ENCODE assay signal across 1 cellular context in the genomic region with DNA sequence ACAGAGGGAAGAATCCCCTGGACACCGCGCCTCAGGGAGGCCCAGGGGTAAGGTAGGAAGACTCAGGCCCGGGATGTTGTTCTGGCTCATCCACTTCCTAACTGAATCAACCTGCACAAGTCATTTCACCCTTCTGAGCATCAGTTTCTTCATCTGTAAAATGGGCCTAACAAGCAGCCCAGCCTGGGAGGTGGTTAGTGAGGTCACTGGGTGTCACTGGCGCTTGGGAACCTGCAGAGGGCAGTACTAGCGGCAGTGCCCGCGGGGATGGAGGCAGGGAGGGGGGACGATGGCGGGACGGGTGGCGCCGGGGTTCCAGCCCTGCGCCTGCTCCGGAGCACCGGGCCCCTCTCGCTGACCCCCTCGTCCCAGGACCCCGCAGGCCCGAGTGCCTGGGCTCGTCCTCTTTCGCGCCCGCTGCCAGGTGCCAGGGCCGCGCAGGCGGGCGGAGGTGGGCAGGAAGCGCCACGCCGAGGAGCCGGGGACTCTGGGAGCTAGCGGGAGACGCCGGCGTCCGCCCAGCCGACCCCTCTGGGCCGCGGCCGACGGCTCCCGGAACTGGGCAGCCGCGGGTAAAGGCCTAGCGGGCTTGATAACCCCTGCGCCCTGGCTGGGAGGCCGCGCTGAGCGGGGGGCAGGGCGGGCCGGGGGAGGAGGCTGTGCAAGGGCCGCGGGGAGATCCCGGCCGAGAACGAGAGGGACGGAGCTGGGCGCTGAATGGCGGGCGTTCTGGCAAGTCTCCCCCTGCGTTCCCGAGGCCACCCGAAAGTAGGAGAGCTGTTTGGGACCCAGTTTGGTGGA.
A peak's percentile ranks its signal among the peaks of the same experiment; 100 is the strongest.
TF ChIP-seq lines count a peak whose summit lies in the region.

A gene with protein sequence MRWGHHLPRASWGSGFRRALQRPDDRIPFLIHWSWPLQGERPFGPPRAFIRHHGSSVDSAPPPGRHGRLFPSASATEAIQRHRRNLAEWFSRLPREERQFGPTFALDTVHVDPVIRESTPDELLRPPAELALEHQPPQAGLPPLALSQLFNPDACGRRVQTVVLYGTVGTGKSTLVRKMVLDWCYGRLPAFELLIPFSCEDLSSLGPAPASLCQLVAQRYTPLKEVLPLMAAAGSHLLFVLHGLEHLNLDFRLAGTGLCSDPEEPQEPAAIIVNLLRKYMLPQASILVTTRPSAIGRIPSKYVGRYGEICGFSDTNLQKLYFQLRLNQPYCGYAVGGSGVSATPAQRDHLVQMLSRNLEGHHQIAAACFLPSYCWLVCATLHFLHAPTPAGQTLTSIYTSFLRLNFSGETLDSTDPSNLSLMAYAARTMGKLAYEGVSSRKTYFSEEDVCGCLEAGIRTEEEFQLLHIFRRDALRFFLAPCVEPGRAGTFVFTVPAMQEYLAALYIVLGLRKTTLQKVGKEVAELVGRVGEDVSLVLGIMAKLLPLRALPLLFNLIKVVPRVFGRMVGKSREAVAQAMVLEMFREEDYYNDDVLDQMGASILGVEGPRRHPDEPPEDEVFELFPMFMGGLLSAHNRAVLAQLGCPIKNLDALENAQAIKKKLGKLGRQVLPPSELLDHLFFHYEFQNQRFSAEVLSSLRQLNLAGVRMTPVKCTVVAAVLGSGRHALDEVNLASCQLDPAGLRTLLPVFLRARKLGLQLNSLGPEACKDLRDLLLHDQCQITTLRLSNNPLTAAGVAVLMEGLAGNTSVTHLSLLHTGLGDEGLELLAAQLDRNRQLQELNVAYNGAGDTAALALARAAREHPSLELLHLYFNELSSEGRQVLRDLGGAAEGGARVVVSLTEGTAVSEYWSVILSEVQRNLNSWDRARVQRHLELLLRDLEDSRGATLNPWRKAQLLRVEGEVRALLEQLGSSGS (plus strand): TSS at position 255 of the 801 bp plus-strand sequence. CDS start 2,679 bp downstream, outside the sequence.

TF ChIP-seq in WTC11, 78 proteins besides CTCF, POLR2A, EP300 and RAD21 (continued from another document):
- TF ChIP-seq, protein P1, sequence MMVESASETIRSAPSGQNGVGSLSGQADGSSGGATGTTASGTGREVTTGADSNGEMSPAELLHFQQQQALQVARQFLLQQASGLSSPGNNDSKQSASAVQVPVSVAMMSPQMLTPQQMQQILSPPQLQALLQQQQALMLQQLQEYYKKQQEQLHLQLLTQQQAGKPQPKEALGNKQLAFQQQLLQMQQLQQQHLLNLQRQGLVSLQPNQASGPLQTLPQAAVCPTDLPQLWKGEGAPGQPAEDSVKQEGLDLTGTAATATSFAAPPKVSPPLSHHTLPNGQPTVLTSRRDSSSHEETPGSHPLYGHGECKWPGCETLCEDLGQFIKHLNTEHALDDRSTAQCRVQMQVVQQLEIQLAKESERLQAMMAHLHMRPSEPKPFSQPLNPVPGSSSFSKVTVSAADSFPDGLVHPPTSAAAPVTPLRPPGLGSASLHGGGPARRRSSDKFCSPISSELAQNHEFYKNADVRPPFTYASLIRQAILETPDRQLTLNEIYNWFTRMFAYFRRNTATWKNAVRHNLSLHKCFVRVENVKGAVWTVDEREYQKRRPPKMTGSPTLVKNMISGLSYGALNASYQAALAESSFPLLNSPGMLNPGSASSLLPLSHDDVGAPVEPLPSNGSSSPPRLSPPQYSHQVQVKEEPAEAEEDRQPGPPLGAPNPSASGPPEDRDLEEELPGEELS (CRISPR knock-in tag; IDR thresholded peaks at IDR 0.05) = no peak
- TF ChIP-seq GABPB1 (CRISPR knock-in tag; IDR thresholded peaks at IDR 0.05) (0 out of 2 replicates have a peak, but pooled peaks have one; percentile 12), ATF1 (CRISPR knock-in tag; IDR thresholded peaks at IDR 0.05) (peak; percentile 50; the same call in 1 of the 2 replicates), CREM (CRISPR knock-in tag; IDR thresholded peaks at IDR 0.05) (peak; percentile 33), ZNF423 (CRISPR knock-in tag; IDR thresholded peaks at IDR 0.05) (0 out of 2 replicates have a peak, but pooled peaks have one; percentile 29), ZNF416 (CRISPR knock-in tag; IDR thresholded peaks at IDR 0.05) (no peak)
- TF ChIP-seq, protein P2, sequence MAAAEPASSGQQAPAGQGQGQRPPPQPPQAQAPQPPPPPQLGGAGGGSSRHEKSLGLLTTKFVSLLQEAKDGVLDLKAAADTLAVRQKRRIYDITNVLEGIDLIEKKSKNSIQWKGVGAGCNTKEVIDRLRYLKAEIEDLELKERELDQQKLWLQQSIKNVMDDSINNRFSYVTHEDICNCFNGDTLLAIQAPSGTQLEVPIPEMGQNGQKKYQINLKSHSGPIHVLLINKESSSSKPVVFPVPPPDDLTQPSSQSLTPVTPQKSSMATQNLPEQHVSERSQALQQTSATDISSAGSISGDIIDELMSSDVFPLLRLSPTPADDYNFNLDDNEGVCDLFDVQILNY (CRISPR knock-in tag; IDR thresholded peaks at IDR 0.05) = peak; percentile 50; the same call in 1 of the 2 replicates
- TF ChIP-seq, protein P3, sequence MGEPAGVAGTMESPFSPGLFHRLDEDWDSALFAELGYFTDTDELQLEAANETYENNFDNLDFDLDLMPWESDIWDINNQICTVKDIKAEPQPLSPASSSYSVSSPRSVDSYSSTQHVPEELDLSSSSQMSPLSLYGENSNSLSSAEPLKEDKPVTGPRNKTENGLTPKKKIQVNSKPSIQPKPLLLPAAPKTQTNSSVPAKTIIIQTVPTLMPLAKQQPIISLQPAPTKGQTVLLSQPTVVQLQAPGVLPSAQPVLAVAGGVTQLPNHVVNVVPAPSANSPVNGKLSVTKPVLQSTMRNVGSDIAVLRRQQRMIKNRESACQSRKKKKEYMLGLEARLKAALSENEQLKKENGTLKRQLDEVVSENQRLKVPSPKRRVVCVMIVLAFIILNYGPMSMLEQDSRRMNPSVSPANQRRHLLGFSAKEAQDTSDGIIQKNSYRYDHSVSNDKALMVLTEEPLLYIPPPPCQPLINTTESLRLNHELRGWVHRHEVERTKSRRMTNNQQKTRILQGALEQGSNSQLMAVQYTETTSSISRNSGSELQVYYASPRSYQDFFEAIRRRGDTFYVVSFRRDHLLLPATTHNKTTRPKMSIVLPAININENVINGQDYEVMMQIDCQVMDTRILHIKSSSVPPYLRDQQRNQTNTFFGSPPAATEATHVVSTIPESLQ (CRISPR knock-in tag; IDR thresholded peaks at IDR 0.05) = no peak
- TF ChIP-seq, protein P4, sequence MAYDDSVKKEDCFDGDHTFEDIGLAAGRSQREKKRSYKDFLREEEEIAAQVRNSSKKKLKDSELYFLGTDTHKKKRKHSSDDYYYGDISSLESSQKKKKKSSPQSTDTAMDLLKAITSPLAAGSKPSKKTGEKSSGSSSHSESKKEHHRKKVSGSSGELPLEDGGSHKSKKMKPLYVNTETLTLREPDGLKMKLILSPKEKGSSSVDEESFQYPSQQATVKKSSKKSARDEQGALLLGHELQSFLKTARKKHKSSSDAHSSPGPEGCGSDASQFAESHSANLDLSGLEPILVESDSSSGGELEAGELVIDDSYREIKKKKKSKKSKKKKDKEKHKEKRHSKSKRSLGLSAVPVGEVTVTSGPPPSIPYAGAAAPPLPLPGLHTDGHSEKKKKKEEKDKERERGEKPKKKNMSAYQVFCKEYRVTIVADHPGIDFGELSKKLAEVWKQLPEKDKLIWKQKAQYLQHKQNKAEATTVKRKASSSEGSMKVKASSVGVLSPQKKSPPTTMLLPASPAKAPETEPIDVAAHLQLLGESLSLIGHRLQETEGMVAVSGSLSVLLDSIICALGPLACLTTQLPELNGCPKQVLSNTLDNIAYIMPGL (CRISPR knock-in tag; IDR thresholded peaks at IDR 0.05) = peak; percentile 99
- TF ChIP-seq, protein P5, sequence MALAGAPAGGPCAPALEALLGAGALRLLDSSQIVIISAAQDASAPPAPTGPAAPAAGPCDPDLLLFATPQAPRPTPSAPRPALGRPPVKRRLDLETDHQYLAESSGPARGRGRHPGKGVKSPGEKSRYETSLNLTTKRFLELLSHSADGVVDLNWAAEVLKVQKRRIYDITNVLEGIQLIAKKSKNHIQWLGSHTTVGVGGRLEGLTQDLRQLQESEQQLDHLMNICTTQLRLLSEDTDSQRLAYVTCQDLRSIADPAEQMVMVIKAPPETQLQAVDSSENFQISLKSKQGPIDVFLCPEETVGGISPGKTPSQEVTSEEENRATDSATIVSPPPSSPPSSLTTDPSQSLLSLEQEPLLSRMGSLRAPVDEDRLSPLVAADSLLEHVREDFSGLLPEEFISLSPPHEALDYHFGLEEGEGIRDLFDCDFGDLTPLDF (CRISPR knock-in tag; IDR thresholded peaks at IDR 0.05) = no peak
